ENCODE assay signal across 23 cellular contexts in the genomic region with DNA sequence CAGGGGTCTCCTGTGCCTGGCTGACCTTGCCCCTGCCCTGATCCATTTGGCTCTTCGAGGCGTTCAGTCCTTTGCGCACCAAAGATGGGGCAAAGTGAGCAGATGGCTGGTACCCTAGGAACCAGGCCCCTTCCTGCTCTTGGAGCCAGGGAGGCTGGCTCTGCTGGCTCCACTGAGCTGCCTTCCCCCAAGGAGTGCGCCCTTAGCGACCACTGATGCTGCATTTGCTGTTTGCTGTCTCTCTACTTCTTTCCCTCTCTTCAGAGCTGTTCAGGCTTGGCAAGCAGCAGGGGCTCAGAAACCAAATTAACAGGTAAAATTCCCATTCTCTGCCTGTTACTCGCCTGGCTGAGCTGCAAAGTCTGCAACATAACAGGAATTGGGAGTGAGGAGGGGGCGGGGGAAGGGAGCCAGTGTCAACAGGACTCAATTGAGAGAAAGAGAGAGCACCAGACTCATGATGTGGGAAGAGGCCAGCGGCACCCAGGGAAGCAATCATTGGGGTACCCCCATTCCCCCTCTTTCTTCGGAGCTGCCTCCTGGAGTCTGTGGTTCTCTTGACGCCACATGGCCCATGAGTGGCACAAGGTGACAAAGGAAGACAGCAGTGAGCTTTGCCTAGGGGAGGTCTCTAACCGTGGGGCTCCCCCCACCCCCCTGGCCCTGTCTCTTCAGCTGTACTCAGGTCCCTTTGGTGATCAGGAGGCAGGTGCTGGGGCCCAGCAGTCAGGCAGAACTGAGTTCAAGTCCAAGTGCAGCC.
"Had no signal": no experiment of that assay in that cellular context is flagged by ENCODE, and none has a peak within 500 bp of the region (broad histone marks: within the 10 kb centered on the region; RNA-seq: fewer than 3 reads in every experiment).

No MANE protein-coding gene starts in this region.

- DNase-seq: activated CD4-positive, alpha-beta T cell treated with anti-CD3 and anti-CD28 coated beads, Interleukin-2, amount 10 ng/mL, durations not matched to agents 24 days and 14 days; activated CD4-positive, CD25-positive, alpha-beta regulatory T cell; activated CD8-positive, alpha-beta memory T cell treated with anti-CD3 and anti-CD28 coated beads, Interleukin-2, amount 50 U/mL, for 4 hours; activated CD8-positive, alpha-beta T cell treated with anti-CD3 and anti-CD28 coated beads, Interleukin-2, amount 10 ng/mL, durations not matched to agents 7 days and 5 days; activated gamma-delta T cell treated with Interleukin-2 at 50 U/mL for 16 hours; activated T-cell treated with anti-CD3 and anti-CD28 coated beads, Interleukin-2, amount 50 U/mL, for 72 hours; amniotic stem cell; cortex of kidney; effector CD4-positive, alpha-beta T cell; foreskin fibroblast; glutamatergic neuron; hypothalamus; immature natural killer cell; left cardiac atrium; naive B cell; stimulated activated naive CD8-positive, alpha-beta T cell treated with anti-CD3 and anti-CD28 coated beads, Interleukin-15, amount 100 ng/mL, for 72 hours; SW 1271 had no signal

- ATAC-seq: activated CD8-positive, alpha-beta T cell treated with anti-CD3 and anti-CD28 coated beads, Interleukin-2, amount 10 ng/mL, durations not matched to agents 7 days and 5 days; activated T-cell treated with anti-CD3 and anti-CD28 coated beads, Interleukin-2, amount 50 U/mL, for 72 hours; left cardiac atrium; sciatic nerve; stimulated activated naive CD8-positive, alpha-beta T cell treated with anti-CD3 and anti-CD28 coated beads, Interleukin-15, amount 100 ng/mL, for 72 hours had no signal

- H3K4me3 ChIP-seq: lung had no signal

- H3K4me3 Mint-ChIP-seq: activated CD4-positive, alpha-beta T cell treated with anti-CD3 and anti-CD28 coated beads, Interleukin-2, amount 10 ng/mL, durations not matched to agents 24 days and 14 days; activated CD8-positive, alpha-beta T cell treated with anti-CD3 and anti-CD28 coated beads, Interleukin-2, amount 10 ng/mL, durations not matched to agents 7 days and 5 days; activated naive CD8-positive, alpha-beta T cell; activated T-cell treated with anti-CD3 and anti-CD28 coated beads, Interleukin-2, amount 50 U/mL, for 72 hours; central memory CD8-positive, alpha-beta T cell; immature natural killer cell; naive B cell; stimulated activated naive CD8-positive, alpha-beta T cell treated with anti-CD3 and anti-CD28 coated beads, Interleukin-15, amount 100 ng/mL, for 72 hours; T-helper 2 cell treated with Interferon-gamma antibody and Interleukin-4, amounts not matched to agents 5 μg/mL and 100 μg/mL, for 36 hours; type B pancreatic cell had no signal

- H3K4me1 Mint-ChIP-seq: activated CD4-positive, alpha-beta T cell treated with anti-CD3 and anti-CD28 coated beads, Interleukin-2, amount 10 ng/mL, durations not matched to agents 24 days and 14 days; central memory CD8-positive, alpha-beta T cell; immature natural killer cell; naive B cell; stimulated activated naive CD8-positive, alpha-beta T cell treated with anti-CD3 and anti-CD28 coated beads, Interleukin-15, amount 100 ng/mL, for 72 hours had no signal

- H3K27me3 Mint-ChIP-seq: activated naive CD8-positive, alpha-beta T cell; central memory CD8-positive, alpha-beta T cell; stimulated activated naive CD8-positive, alpha-beta T cell treated with anti-CD3 and anti-CD28 coated beads, Interleukin-15, amount 100 ng/mL, for 72 hours; type B pancreatic cell had no signal

- H3K27ac Mint-ChIP-seq: activated CD4-positive, alpha-beta T cell treated with anti-CD3 and anti-CD28 coated beads, Interleukin-2, amount 10 ng/mL, durations not matched to agents 24 days and 14 days; activated CD8-positive, alpha-beta T cell treated with anti-CD3 and anti-CD28 coated beads, Interleukin-2, amount 10 ng/mL, durations not matched to agents 7 days and 5 days; activated naive CD8-positive, alpha-beta T cell; activated T-cell treated with anti-CD3 and anti-CD28 coated beads, Interleukin-2, amount 50 U/mL, for 72 hours; immature natural killer cell; naive B cell; stimulated activated naive CD8-positive, alpha-beta T cell treated with anti-CD3 and anti-CD28 coated beads, Interleukin-15, amount 100 ng/mL, for 72 hours; T-helper 2 cell treated with Interferon-gamma antibody and Interleukin-4, amounts not matched to agents 5 μg/mL and 100 μg/mL, for 36 hours; type B pancreatic cell had no signal
